9 cellular contexts compared by ENCODE assay signal in the genomic region with DNA sequence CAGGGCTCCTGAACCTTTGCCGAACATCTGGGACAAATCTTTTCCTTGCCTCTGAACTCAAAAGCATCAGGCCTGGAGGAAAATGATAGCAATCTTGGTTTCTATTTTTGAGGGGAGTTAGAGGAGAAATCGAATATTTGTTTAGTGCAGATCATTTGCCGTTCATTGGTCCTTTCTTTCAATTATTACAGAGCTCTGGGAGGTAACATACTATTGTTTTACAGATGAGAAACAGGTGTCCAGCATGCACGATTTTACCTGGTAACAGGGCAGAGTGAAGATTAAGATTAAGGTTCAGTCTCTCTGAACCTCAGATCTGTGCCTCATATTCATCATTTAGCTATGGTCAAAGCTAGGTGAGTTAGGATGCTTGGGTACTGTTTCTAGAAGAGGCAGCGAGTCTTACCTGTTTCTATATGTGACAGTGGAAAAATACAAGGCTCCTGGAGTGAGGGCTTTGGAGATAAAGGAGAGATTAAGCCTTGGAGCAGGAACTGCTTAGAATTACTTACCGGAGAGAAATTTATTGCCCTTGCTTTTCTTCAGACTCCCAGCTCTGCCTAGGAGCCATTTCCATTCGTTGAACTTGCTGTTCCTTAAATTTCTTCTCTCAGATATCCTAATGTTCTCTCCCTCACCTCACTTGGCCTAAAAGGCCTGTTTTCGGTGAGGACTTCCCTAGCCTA. TPM values are rescaled to one million over a fixed set of nuclear protein-coding genes. Genes with fewer than 3 reads are reported as not detected.
DNase-seq lines count a peak whose midpoint lies in the region; ATAC-seq and TF ChIP-seq lines count a peak whose summit lies in the region.
"Had no signal": no experiment of that assay in that cellular context is flagged by ENCODE, and none has a peak within 500 bp of the region (broad histone marks: within the 10 kb centered on the region; RNA-seq: fewer than 3 reads in every experiment).

No MANE protein-coding gene starts in this region.

- no peak overlapping the region for H3K4me3 Mint-ChIP-seq in Calu3 (ENCODE audit: low read depth, unreplicated experiment)

- peaks cover 51% of the 10 kb centered on the region for H3K4me1 Mint-ChIP-seq in Calu3 (ENCODE audit: low read depth, unreplicated experiment)

- no peak for DNase-seq in Calu3
- DNase-seq in OCI-LY7 (ENCODE audit: low spot score) = no peak
- DNase-seq in fibroblast of pulmonary artery (ENCODE audit: low read depth) = no peak
- no peak for DNase-seq in psoas muscle
- DNase-seq in caudate nucleus (lab: John Stamatoyannopoulos, UW) = no peak
- no peak for DNase-seq in ACHN
- DNase-seq in NCI-H774 (lab: John Stamatoyannopoulos, UW) = no peak

- H3K27ac Mint-ChIP-seq in Calu3 (ENCODE audit: unreplicated experiment) = peak overlapping the region; percentile 32
- H3K27ac Mint-ChIP-seq: activated naive CD8-positive, alpha-beta T cell had no signal

- POLR2A ChIA-PET in OCI-LY7 (lab: Charles Lee) = interaction anchor here (1.1 to 1.4 kb wide), 3 partner anchors 10 to 28 kb away, joined by 4 to 7 read pairs (median 4); partner anchors contain the start of gene MRPL24

- no peak overlapping the region for H2AFZ ChIP-seq in OCI-LY7 (ENCODE audit: low read length)

- WGBS in psoas muscle, 3 donors = 21 to 32% (median 24%) methylated on average over 8 of the region's 8 CpGs

- no TSS peak for BruUV-seq in Calu3 (replicated peaks; lab: Mats Ljungman, UMichigan)
- no TSS peak for BruUV-seq in OCI-LY7 (replicated peaks; lab: Mats Ljungman, UMichigan)

- peaks cover 32% of the 10 kb centered on the region for H3K36me3 Mint-ChIP-seq in Calu3 (ENCODE audit: insufficient read depth, unreplicated experiment)

- H3K9me3 ChIP-seq in OCI-LY7 (ENCODE audit: low read length) = no peaks in the 10 kb centered on the region
- no peaks in the 10 kb centered on the region for H3K9me3 ChIP-seq in psoas muscle

- H3K9me2 ChIP-seq in OCI-LY7 (ENCODE audit: insufficient read depth, low read length) = no peaks in the 10 kb centered on the region

- H4K20me1 ChIP-seq in OCI-LY7 (ENCODE audit: insufficient read depth, low read length) = peaks cover 23% of the 10 kb centered on the region

- CTCF ChIA-PET in Calu3 (lab: Charles Lee) = interaction anchor here (0.6 to 1.1 kb wide), 3 partner anchors 28 to 319 kb away, joined by 3 to 5 read pairs (median 4); partner anchors contain the start of gene MRPL24
- CTCF ChIA-PET in OCI-LY7 (lab: Charles Lee; ENCODE audit: unreplicated experiment) = no interaction called here

- peaks cover 24% of the 10 kb centered on the region for H3K4me1 ChIP-seq in OCI-LY7 (ENCODE audit: insufficient read depth, low read length, poor library complexity, severe bottlenecking)
- H3K4me1 ChIP-seq in psoas muscle = peaks cover 62% of the 10 kb centered on the region

- peak overlapping the region; percentile 98 for H3K4me2 ChIP-seq in OCI-LY7 (ENCODE audit: low read length)

- in situ Hi-C loops in ACHN (cut with HindIII; ENCODE audit: low pct_ligation_motif_present, low pct_unique_long_range_greater_than_20kb, low sequenced_read_pairs) = no loop called here

- no peaks in the 10 kb centered on the region for H3K9me3 Mint-ChIP-seq in Calu3 (ENCODE audit: low read depth, unreplicated experiment)

- intact Hi-C loops in Calu3 (cut with micrococcal nuclease; ENCODE audit: unreplicated experiment) (loop anchor here (5.0 kb wide), 1 partner anchor 41 kb away; the partner anchor contains the start of genes ISG20L2 and METTL25B), OCI-LY7 (cut with micrococcal nuclease; ENCODE audit: unreplicated experiment) (no loop called here), psoas muscle (cut with DNase I) (loop anchor here (2.0 to 5.0 kb wide), 2 partner anchors 40 to 41 kb away; partner anchors contain the start of genes ISG20L2 (in 2 of the 2) and METTL25B (in 2 of the 2))

- peak overlapping the region; percentile 89 for H3K4me3 ChIP-seq in OCI-LY7 (ENCODE audit: low read depth, low read length, poor library complexity, severe bottlenecking)
- H3K4me3 ChIP-seq in fibroblast of pulmonary artery (replicated peaks; ENCODE audit: low read depth, low read length) = peak overlapping the region; percentile 92
- peak overlapping the region; percentile 95 for H3K4me3 ChIP-seq in psoas muscle

- TF ChIP-seq CTCF in Calu3 (IDR thresholded peaks at IDR 0.05; ENCODE audit: unreplicated experiment) (no peak), OCI-LY7 (conservative IDR thresholded peaks at IDR 0.05; ENCODE audit: low read length) (no peak), fibroblast of pulmonary artery (IDR thresholded peaks at IDR 0.05; ENCODE audit: low read length, missing control alignments) (no peak), psoas muscle (IDR thresholded peaks at IDR 0.05) (no peak)

- H3K27ac ChIP-seq in OCI-LY7 (ENCODE audit: low read depth, low read length, poor library complexity, severe bottlenecking) (peak overlapping the region; percentile 64), psoas muscle (peak overlapping the region; percentile 96), caudate nucleus (ENCODE audit: low read depth, low read length) (no peak overlapping the region)

- peaks cover 72% of the 10 kb centered on the region for H3K79me2 ChIP-seq in OCI-LY7 (ENCODE audit: insufficient read depth, low read depth, low read length)

- ATAC-seq in psoas muscle (no peak), HG02623 (IDR thresholded peaks at IDR 0.05; ENCODE audit: unreplicated experiment) (no peak)

- H3K27me3 ChIP-seq in psoas muscle (ENCODE audit: insufficient read depth in 3 of 3, low read length in 2 of 3) = no peaks in the 10 kb centered on the region

- no peaks in the 10 kb centered on the region for H3K27me3 Mint-ChIP-seq in Calu3 (ENCODE audit: unreplicated experiment)
- H3K27me3 Mint-ChIP-seq: activated naive CD8-positive, alpha-beta T cell had no signal

- H3K36me3 ChIP-seq in OCI-LY7 (ENCODE audit: insufficient read depth, low read length) = peaks cover 46% of the 10 kb centered on the region
- peaks cover 0 to 19% of the 10 kb centered on the region in 2 donors for H3K36me3 ChIP-seq in psoas muscle (ENCODE audit: insufficient read depth in 1 of 2, low read depth in 1 of 2)

RNA-seq across cellular contexts. Expression of gene PRCC, which starts 1.4 kb away (rescaled TPM):
- total RNA-seq in Calu3 (2022) = 72.8 and 80.4 TPM in 2 replicates
- total RNA-seq in OCI-LY7 (2014; rRNA removed; shearing (Covaris generic)) = 53.7 and 54.0 TPM in 2 replicates
- 81.5 and 82.9 TPM in 2 replicates for total RNA-seq in OCI-LY7 (2022)
- 10 to 100 TPM; 43.7 to 69.3 (median 64.0) TPM for total RNA-seq in psoas muscle
- polyA plus RNA-seq in psoas muscle = 100 to 1,000 TPM in 1 of 3 donors, 10 to 100 TPM in 2; 46.8 to 107 (median 72.0) TPM

RNA-seq across cellular contexts. Expression of gene HDGF, which starts 17.3 kb away (rescaled TPM):
- total RNA-seq in Calu3 (2022) (437 and 470 TPM in 2 replicates), OCI-LY7 (2022) (315 and 329 TPM in 2 replicates), psoas muscle (100 to 1,000 TPM; 164 to 240 (median 208) TPM)
- total RNA-seq in OCI-LY7 (2014; rRNA removed; shearing (Covaris generic)) = 291 and 346 TPM in 2 replicates
- 100 to 1,000 TPM; 161 to 367 (median 163) TPM for polyA plus RNA-seq in psoas muscle

RNA-seq across cellular contexts. Expression of gene MRPL24, which starts 27.9 kb away (rescaled TPM):
- total RNA-seq in Calu3 (2022) (130 and 138 TPM in 2 replicates), OCI-LY7 (2022) (49.3 and 56.6 TPM in 2 replicates), psoas muscle (100 to 1,000 TPM in 2 of 4 donors, 10 to 100 TPM in 2; 86.1 to 137 (median 99.8) TPM)
- 55.3 and 69.0 TPM in 2 replicates for total RNA-seq in OCI-LY7 (2014; rRNA removed; shearing (Covaris generic))
- polyA plus RNA-seq in psoas muscle = 100 to 1,000 TPM; 140 to 174 (median 146) TPM

RNA-seq across cellular contexts. Expression of gene ISG20L2, which starts 40.2 kb away (rescaled TPM):
- total RNA-seq in Calu3 (2022) (60.9 and 61.6 TPM in 2 replicates), OCI-LY7 (2022) (71.3 and 74.1 TPM in 2 replicates), psoas muscle (10 to 100 TPM in 3 of 4 donors, 1 to 10 TPM in 1; 7.4 to 19.8 (median 16.5) TPM)
- total RNA-seq in OCI-LY7 (2014; rRNA removed; shearing (Covaris generic)) = 36.5 and 37.9 TPM in 2 replicates
- polyA plus RNA-seq in psoas muscle = 10 to 100 TPM in 2 of 3 donors, 1 to 10 TPM in 1; 7.6 to 20.4 (median 20.2) TPM

RNA-seq across cellular contexts. Expression of gene METTL25B, which starts 40.5 kb away (rescaled TPM):
- total RNA-seq in Calu3 (2022) (52.7 and 63.8 TPM in 2 replicates), OCI-LY7 (2022) (45.6 and 54.1 TPM in 2 replicates), psoas muscle (10 to 100 TPM; 18.5 to 32.1 (median 28.5) TPM)
- total RNA-seq in OCI-LY7 (2014; rRNA removed; shearing (Covaris generic)) = 24.7 and 28.0 TPM in 2 replicates
- 10 to 100 TPM; 22.1 to 31.5 (median 27.0) TPM for polyA plus RNA-seq in psoas muscle
